28 cellular contexts compared by ENCODE assay signal in genomic region chr5:168870914-168871313, GRCh38.
"Had no signal": no experiment of that assay in that cellular context is flagged by ENCODE, and none has a peak within 500 bp of the region (broad histone marks: within the 10 kb centered on the region; RNA-seq: fewer than 3 reads in every experiment).

No MANE protein-coding gene starts in this region.

- H3K27me3 ChIP-seq: brain microvascular endothelial cell, gastroesophageal sphincter had no signal

- H3K36me3 Mint-ChIP-seq: activated naive CD4-positive, alpha-beta T cell treated with anti-CD3 and anti-CD28 coated beads, Interleukin-2, amount 50 U/mL, for 72 hours; activated naive CD8-positive, alpha-beta T cell treated with anti-CD3 and anti-CD28 coated beads, Interleukin-2, amount 10 ng/mL, durations not matched to agents 7 days and 5 days had no signal

- H3K4me3 ChIP-seq: esophagus squamous epithelium, gastroesophageal sphincter, heart right ventricle had no signal

- H3K4me3 Mint-ChIP-seq: activated CD8-positive, alpha-beta T cell treated with anti-CD3 and anti-CD28 coated beads for 36 hours; activated naive CD8-positive, alpha-beta T cell treated with anti-CD3 and anti-CD28 coated beads, Interleukin-2, amount 10 ng/mL, durations not matched to agents 7 days and 5 days; activated T-cell treated with anti-CD3 and anti-CD28 coated beads, Interleukin-2, amount 50 U/mL, for 4 hours; activated T-helper 17 cell treated with anti-CD3 and anti-CD28 coated beads, Interleukin-2, amount 50 U/mL, for 72 hours; central memory CD8-positive, alpha-beta T cell had no signal

- DNase-seq: activated CD4-positive, alpha-beta T cell treated with anti-CD3 and anti-CD28 coated beads for 48 hours; activated CD4-positive, alpha-beta T cell treated with anti-CD3 and anti-CD28 coated beads, Interleukin-2, amount 50 U/mL, for 1 hour; activated CD4-positive, alpha-beta T cell treated with anti-CD3 and anti-CD28 coated beads, Interleukin-2, amount 50 U/mL, for 48 hours; activated CD8-positive, alpha-beta memory T cell treated with anti-CD3 and anti-CD28 coated beads for 24 hours; activated CD8-positive, alpha-beta T cell treated with anti-CD3 and anti-CD28 coated beads for 36 hours; activated effector memory CD4-positive, alpha-beta T cell treated with Interleukin-2 at 50 U/mL for 16 hours; activated gamma-delta T cell treated with Interleukin-2 at 50 U/mL for 16 hours; activated naive CD4-positive, alpha-beta T cell treated with Interleukin-2 at 50 U/mL for 16 hours; activated naive CD8-positive, alpha-beta T cell treated with anti-CD3 and anti-CD28 coated beads, Interleukin-2, amount 10 ng/mL, durations not matched to agents 7 days and 5 days; activated T-cell treated with anti-CD3 and anti-CD28 coated beads, Interleukin-2, amount 50 U/mL, for 4 hours; amniotic stem cell; anterior cingulate cortex; brain microvascular endothelial cell; effector CD8-positive, alpha-beta T cell; esophagus squamous epithelium; foreskin melanocyte; heart right ventricle; T-helper 2 cell had no signal

- H3K9me3 Mint-ChIP-seq: activated CD8-positive, alpha-beta T cell treated with anti-CD3 and anti-CD28 coated beads for 36 hours; activated naive CD4-positive, alpha-beta T cell treated with anti-CD3 and anti-CD28 coated beads, Interleukin-2, amount 50 U/mL, for 72 hours; activated naive CD8-positive, alpha-beta T cell treated with anti-CD3 and anti-CD28 coated beads, Interleukin-2, amount 10 ng/mL, durations not matched to agents 7 days and 5 days; activated T-cell treated with anti-CD3 and anti-CD28 coated beads, Interleukin-2, amount 50 U/mL, for 4 hours; activated T-helper 17 cell treated with anti-CD3 and anti-CD28 coated beads, Interleukin-2, amount 50 U/mL, for 72 hours; central memory CD8-positive, alpha-beta T cell had no signal

- ATAC-seq: activated CD8-positive, alpha-beta T cell treated with anti-CD3 and anti-CD28 coated beads for 36 hours; activated naive CD4-positive, alpha-beta T cell treated with anti-CD3 and anti-CD28 coated beads, Interleukin-2, amount 50 U/mL, for 72 hours; activated T-cell treated with anti-CD3 and anti-CD28 coated beads, Interleukin-2, amount 50 U/mL, for 4 hours; activated T-helper 17 cell treated with anti-CD3 and anti-CD28 coated beads, Interleukin-2, amount 50 U/mL, for 72 hours; gastroesophageal sphincter had no signal

- H3K9me3 ChIP-seq: esophagus squamous epithelium, gastroesophageal sphincter, heart right ventricle had no signal

- FAIRE-seq: astrocyte, bronchial epithelial cell, colon, endometrium, endothelial cell of umbilical vein had no signal

- H3K27ac Mint-ChIP-seq: activated CD8-positive, alpha-beta T cell treated with anti-CD3 and anti-CD28 coated beads for 36 hours; activated naive CD4-positive, alpha-beta T cell treated with anti-CD3 and anti-CD28 coated beads, Interleukin-2, amount 50 U/mL, for 72 hours; activated naive CD8-positive, alpha-beta T cell treated with anti-CD3 and anti-CD28 coated beads, Interleukin-2, amount 10 ng/mL, durations not matched to agents 7 days and 5 days; activated T-helper 17 cell treated with anti-CD3 and anti-CD28 coated beads, Interleukin-2, amount 50 U/mL, for 72 hours had no signal

- H3K4me1 ChIP-seq: esophagus squamous epithelium had no signal

- H3K27ac ChIP-seq: brain microvascular endothelial cell, epithelial cell of prostate, esophagus squamous epithelium, gastroesophageal sphincter had no signal

- H3K4me1 Mint-ChIP-seq: activated T-helper 17 cell treated with anti-CD3 and anti-CD28 coated beads, Interleukin-2, amount 50 U/mL, for 72 hours; central memory CD8-positive, alpha-beta T cell had no signal

- H3K36me3 ChIP-seq: brain microvascular endothelial cell, esophagus squamous epithelium, gastroesophageal sphincter, heart right ventricle had no signal
